In genomic region chr6:33410050-33410710, GRCh38 we compare ENCODE assay signal across 8 cellular contexts. TPM values are rescaled to one million over a fixed set of nuclear protein-coding genes. Genes with fewer than 3 reads are reported as not detected.
DNase-seq lines count a peak whose midpoint lies in the region; ATAC-seq and TF ChIP-seq lines count a peak whose summit lies in the region.

No MANE protein-coding gene starts in this region.

- intact Hi-C loops in testis (cut with DNase I; ENCODE audit: low total_unique reads) = loop anchor here (10.0 kb wide), 1 partner anchor 95 kb away; the partner anchor contains the start of genes TAPBP and ZBTB22

- H3K4me3 ChIP-seq in SK-N-SH (ENCODE audit: low read depth in 2 of 2, low read length in 1 of 2) (peak overlapping the region; percentile 71 to 76), osteoblast (ENCODE audit: insufficient read depth, low read length) (peak overlapping the region; percentile 91), testis (peak overlapping the region; percentile 96 to 99)

- H3K9me3 ChIP-seq in SK-N-SH (no peaks in the 10 kb centered on the region), osteoblast (ENCODE audit: low read depth, low read length) (no peaks in the 10 kb centered on the region), testis (no peaks in the 10 kb centered on the region)

- no peak for TF ChIP-seq RAD21 in SK-N-SH (IDR thresholded peaks at IDR 0.05; ENCODE audit: low read length)

- CTCF ChIA-PET in SK-N-SH (lab: Yijun Ruan, JAX) = interaction anchor here (0.9 to 3.1 kb wide), 4 partner anchors 9 to 133 kb away, joined by 3 to 10 read pairs (median 3); partner anchors contain the start of genes B3GALT4 and SYNGAP1

- peaks cover 52% of the 10 kb centered on the region for H3F3A ChIP-seq in SK-N-SH (replicated peaks; ENCODE audit: insufficient read depth)

- DNase-seq in GM10266 (ENCODE audit: extremely low spot score) (peak; percentile 99), NCI-H1092 treated with DMSO at 0.1 percent for 48 hours (lab: John Stamatoyannopoulos, UW) (peak; percentile 92), SK-N-SH (peak; percentile 98), glomerular visceral epithelial cell (ENCODE audit: extremely low spot score) (peak; percentile 99), osteoblast (ENCODE audit: insufficient read length, low spot score, missing footprints) (peak; percentile 100), testis (peak; percentile 97)
- DNase-seq in activated naive CD4-positive, alpha-beta T cell treated with anti-CD3 and anti-CD28 coated beads, Interleukin-2, amount 50 U/mL, for 72 hours (ENCODE audit: low spot score in 2 of 2) = peak; percentile 97 to 99

- H3K4me1 ChIP-seq in SK-N-SH (ENCODE audit: control insufficient read depth in 1 of 2, insufficient read depth in 2 of 2, low read depth in 1 of 2, low read length in 1 of 2) = peaks cover 0 to 17% of the 10 kb centered on the region in 2 experiments; a peak in 1 of 4 replicates
- H3K4me1 ChIP-seq in osteoblast (ENCODE audit: insufficient read depth, low read length) = peaks cover 13% of the 10 kb centered on the region
- H3K4me1 ChIP-seq in testis = peaks cover 19% of the 10 kb centered on the region

- peak overlapping the region; percentile 98 to 99 for H3K27ac Mint-ChIP-seq in activated naive CD4-positive, alpha-beta T cell treated with anti-CD3 and anti-CD28 coated beads, Interleukin-2, amount 50 U/mL, for 72 hours

- H2AFZ ChIP-seq in SK-N-SH (ENCODE audit: low read depth) (peak overlapping the region; percentile 85; the same call in 1 of the 2 replicates), osteoblast (ENCODE audit: low read length) (peak overlapping the region; percentile 98)

- H3K4me2 ChIP-seq in SK-N-SH (peak overlapping the region; percentile 87), osteoblast (ENCODE audit: insufficient read depth, low read length) (peak overlapping the region; percentile 98)

- 3% methylated on average over 37 of the region's 65 CpGs for WGBS in SK-N-SH (ENCODE audit: low lambda C conversion rate)
- 1% methylated on average over 28 to 32 of the region's 65 CpGs for WGBS in testis, 2 donors

- H3K27ac ChIP-seq in SK-N-SH (ENCODE audit: low read depth in 2 of 2, low read length in 1 of 2) (peak overlapping the region; percentile 83 to 95), osteoblast (ENCODE audit: low read depth, low read length) (peak overlapping the region; percentile 82), testis (peak overlapping the region; percentile 99 to 100)

- H4K20me1 ChIP-seq in SK-N-SH (ENCODE audit: insufficient read depth) (no peaks in the 10 kb centered on the region), osteoblast (ENCODE audit: insufficient read depth, low read length) (peaks cover 15% of the 10 kb centered on the region)

- peak overlapping the region; percentile 90 for H3K9ac ChIP-seq in SK-N-SH

- H3K9me2 ChIP-seq in SK-N-SH = no peaks in the 10 kb centered on the region

- H3K27me3 ChIP-seq in SK-N-SH (ENCODE audit: insufficient read depth) = no peaks in the 10 kb centered on the region
- no peaks in the 10 kb centered on the region for H3K27me3 ChIP-seq in osteoblast (ENCODE audit: insufficient read depth, low read length)
- H3K27me3 ChIP-seq in testis = no peaks in the 10 kb centered on the region

- H3K36me3 Mint-ChIP-seq in activated naive CD4-positive, alpha-beta T cell treated with anti-CD3 and anti-CD28 coated beads, Interleukin-2, amount 50 U/mL, for 72 hours = peaks cover 32 to 36% of the 10 kb centered on the region in 2 donors

- POLR2A ChIA-PET in SK-N-SH (lab: Yijun Ruan, JAX) = interaction anchor here (0.7 to 0.8 kb wide), 2 partner anchors 92 to 97 kb away, joined by 3 read pairs; partner anchors contain the start of gene ZBTB22

- ATAC-seq in HG02623 (IDR thresholded peaks at IDR 0.05; ENCODE audit: unreplicated experiment) = peak; percentile 85
- peak; percentile 86 to 93 for ATAC-seq in activated naive CD4-positive, alpha-beta T cell treated with anti-CD3 and anti-CD28 coated beads, Interleukin-2, amount 50 U/mL, for 72 hours

- H3K79me2 ChIP-seq in SK-N-SH (ENCODE audit: insufficient read depth) = peaks cover 39% of the 10 kb centered on the region
- peaks cover 42% of the 10 kb centered on the region for H3K79me2 ChIP-seq in osteoblast (ENCODE audit: insufficient read depth, low read length)

- H3K9me3 Mint-ChIP-seq in activated naive CD4-positive, alpha-beta T cell treated with anti-CD3 and anti-CD28 coated beads, Interleukin-2, amount 50 U/mL, for 72 hours = no peaks in the 10 kb centered on the region

- peak; percentile 52 for TF ChIP-seq POLR2A in testis (IDR thresholded peaks at IDR 0.05)

- peaks cover 12 to 42% of the 10 kb centered on the region in 2 experiments for H3K36me3 ChIP-seq in SK-N-SH (replicated peaks in 1 of 2; ENCODE audit: control insufficient read depth in 1 of 2, insufficient read depth in 2 of 2, low read length in 1 of 2)
- peaks cover 53% of the 10 kb centered on the region for H3K36me3 ChIP-seq in osteoblast (ENCODE audit: insufficient read depth, low read length)
- H3K36me3 ChIP-seq in testis (ENCODE audit: low read depth, missing control alignments) = no peaks in the 10 kb centered on the region

- peak; percentile 8 to 38; a peak in 1 of 4 replicates for TF ChIP-seq EP300 in SK-N-SH (IDR thresholded peaks at IDR 0.05; ENCODE audit: borderline replicate concordance in 1 of 2, low read depth in 1 of 2, low read length in 1 of 2)

- TF ChIP-seq CTCF in GM10266 (IDR thresholded peaks at IDR 0.05; ENCODE audit: control insufficient read depth, insufficient read depth, low read depth, missing control alignments) (no peak), SK-N-SH (IDR thresholded peaks at IDR 0.05) (no peak), osteoblast (IDR thresholded peaks at IDR 0.05; ENCODE audit: extremely low read depth, low read depth, low read length) (no peak), testis (IDR thresholded peaks at IDR 0.05) (peak in 2 of 3 experiments; percentile 1 to 12)

TF ChIP-seq in SK-N-SH, 30 proteins besides CTCF, POLR2A, EP300 and RAD21 (continues in another document):
- TF ChIP-seq, protein P1, sequence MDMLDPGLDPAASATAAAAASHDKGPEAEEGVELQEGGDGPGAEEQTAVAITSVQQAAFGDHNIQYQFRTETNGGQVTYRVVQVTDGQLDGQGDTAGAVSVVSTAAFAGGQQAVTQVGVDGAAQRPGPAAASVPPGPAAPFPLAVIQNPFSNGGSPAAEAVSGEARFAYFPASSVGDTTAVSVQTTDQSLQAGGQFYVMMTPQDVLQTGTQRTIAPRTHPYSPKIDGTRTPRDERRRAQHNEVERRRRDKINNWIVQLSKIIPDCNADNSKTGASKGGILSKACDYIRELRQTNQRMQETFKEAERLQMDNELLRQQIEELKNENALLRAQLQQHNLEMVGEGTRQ (IDR thresholded peaks at IDR 0.05; ENCODE audit: borderline replicate concordance, low read depth, low read length) = no peak
- TF ChIP-seq, protein P2, sequence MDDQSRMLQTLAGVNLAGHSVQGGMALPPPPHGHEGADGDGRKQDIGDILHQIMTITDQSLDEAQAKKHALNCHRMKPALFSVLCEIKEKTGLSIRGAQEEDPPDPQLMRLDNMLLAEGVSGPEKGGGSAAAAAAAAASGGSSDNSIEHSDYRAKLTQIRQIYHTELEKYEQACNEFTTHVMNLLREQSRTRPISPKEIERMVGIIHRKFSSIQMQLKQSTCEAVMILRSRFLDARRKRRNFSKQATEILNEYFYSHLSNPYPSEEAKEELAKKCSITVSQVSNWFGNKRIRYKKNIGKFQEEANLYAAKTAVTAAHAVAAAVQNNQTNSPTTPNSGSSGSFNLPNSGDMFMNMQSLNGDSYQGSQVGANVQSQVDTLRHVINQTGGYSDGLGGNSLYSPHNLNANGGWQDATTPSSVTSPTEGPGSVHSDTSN (IDR thresholded peaks at IDR 0.05) = peak; percentile 77; the same call in 1 of the 2 replicates
- TF ChIP-seq POLR2AphosphoS5 (IDR thresholded peaks at IDR 0.05; ENCODE audit: low read depth, low read length) = peak; percentile 81

RNA-seq across cellular contexts. Expression of gene PHF1, which starts 0.6 kb away (rescaled TPM):
- polyA plus RNA-seq in SK-N-SH (2012; rRNA removed) (48.7 and 59.0 TPM in 2 replicates), testis (ENCODE audit: insufficient read depth, low read depth, low replicate concordance) (216 TPM)
- 17.7 and 25.5 TPM in 2 replicates for polyA plus RNA-seq in SK-N-SH (2012; cell fraction: cytosol; rRNA removed)
- polyA plus RNA-seq in SK-N-SH (2012; cell fraction: nucleus; rRNA removed) = 250 and 323 TPM in 2 replicates
- total RNA-seq in activated naive CD4-positive, alpha-beta T cell treated with anti-CD3 and anti-CD28 coated beads, Interleukin-2, amount 50 U/mL, for 72 hours = 100 to 1,000 TPM in 1 of 2 donors, 10 to 100 TPM in 1; 27.5 to 156 TPM
- total RNA-seq in osteoblast (25.9 and 30.8 TPM in 2 replicates), testis (100 to 1,000 TPM; 184 to 218 TPM)

RNA-seq across cellular contexts. Expression of gene CUTA, which starts 7.7 kb away (rescaled TPM):
- polyA plus RNA-seq in SK-N-SH (2012; rRNA removed) (349 and 444 TPM in 2 replicates), testis (ENCODE audit: insufficient read depth, low read depth, low replicate concordance) (132 TPM)
- 337 and 359 TPM in 2 replicates for polyA plus RNA-seq in SK-N-SH (2012; cell fraction: cytosol; rRNA removed)
- polyA plus RNA-seq in SK-N-SH (2012; cell fraction: nucleus; rRNA removed) = 318 and 652 TPM in 2 replicates
- total RNA-seq in activated naive CD4-positive, alpha-beta T cell treated with anti-CD3 and anti-CD28 coated beads, Interleukin-2, amount 50 U/mL, for 72 hours = 100 to 1,000 TPM; 186 to 334 TPM
- total RNA-seq in osteoblast (89.3 and 122 TPM in 2 replicates), testis (100 to 1,000 TPM; 139 to 146 TPM)

RNA-seq across cellular contexts. Expression of gene SYNGAP1, which starts 9.7 kb away (rescaled TPM):
- polyA plus RNA-seq in SK-N-SH (2012; rRNA removed) (5.9 and 8.8 TPM in 2 replicates), testis (ENCODE audit: insufficient read depth, low read depth, low replicate concordance) (31.5 TPM)
- polyA plus RNA-seq in SK-N-SH (2012; cell fraction: cytosol; rRNA removed) = 3.2 and 3.9 TPM in 2 replicates
- polyA plus RNA-seq in SK-N-SH (2012; cell fraction: nucleus; rRNA removed) = 38.1 and 40.3 TPM in 2 replicates
- total RNA-seq in activated naive CD4-positive, alpha-beta T cell treated with anti-CD3 and anti-CD28 coated beads, Interleukin-2, amount 50 U/mL, for 72 hours = 10 to 100 TPM; 70.5 to 71.7 TPM
- total RNA-seq in osteoblast (6.9 and 8.8 TPM in 2 replicates), testis (10 to 100 TPM; 29.4 to 43.9 TPM)

RNA-seq across cellular contexts. Expression of gene KIFC1, which starts 18.6 kb away (rescaled TPM):
- polyA plus RNA-seq in SK-N-SH (2012; rRNA removed) (29.6 and 35.9 TPM in 2 replicates), testis (ENCODE audit: insufficient read depth, low read depth, low replicate concordance) (20.2 TPM)
- polyA plus RNA-seq in SK-N-SH (2012; cell fraction: cytosol; rRNA removed) = 13.6 and 23.2 TPM in 2 replicates
- polyA plus RNA-seq in SK-N-SH (2012; cell fraction: nucleus; rRNA removed) = 40.0 and 48.8 TPM in 2 replicates
- total RNA-seq in activated naive CD4-positive, alpha-beta T cell treated with anti-CD3 and anti-CD28 coated beads, Interleukin-2, amount 50 U/mL, for 72 hours = 100 to 1,000 TPM; 103 to 170 TPM
- total RNA-seq in osteoblast (3.2 and 4.0 TPM in 2 replicates), testis (10 to 100 TPM; 19.8 to 22.5 TPM)

RNA-seq across cellular contexts. Expression of gene ZBTB9, which starts 44.2 kb away (rescaled TPM):
- polyA plus RNA-seq in SK-N-SH (2012; rRNA removed) = 5.7 and 5.9 TPM in 2 replicates
- polyA plus RNA-seq in SK-N-SH (2012; cell fraction: cytosol; rRNA removed) = 4.4 and 5.3 TPM in 2 replicates
- polyA plus RNA-seq in SK-N-SH (2012; cell fraction: nucleus; rRNA removed) = 17.4 and 20.9 TPM in 2 replicates
- 10 to 100 TPM in 1 of 2 donors, 1 to 10 TPM in 1; 9.4 to 12.5 TPM for total RNA-seq in activated naive CD4-positive, alpha-beta T cell treated with anti-CD3 and anti-CD28 coated beads, Interleukin-2, amount 50 U/mL, for 72 hours
- total RNA-seq in osteoblast = 4.1 and 4.7 TPM in 2 replicates
- 10 to 100 TPM; 15.2 to 15.7 TPM for total RNA-seq in testis
- 16.9 TPM for polyA plus RNA-seq in testis (ENCODE audit: insufficient read depth, low read depth, low replicate concordance)

Comparison
In these comparisons a context has a peak if more than half of its experiments do, and no peak if none do; other contexts are left out.
1. Peak in every context shown above with its lines: DNase-seq, ATAC-seq, H3K4me3 ChIP-seq and H3K27ac ChIP-seq.
2. CTCF ChIP-seq: peak in testis (2 of 3); none in GM10266 (single experiment), SK-N-SH (single experiment) and osteoblast (single experiment).